ENCODE assay signal across 15 cellular contexts in the genomic region with DNA sequence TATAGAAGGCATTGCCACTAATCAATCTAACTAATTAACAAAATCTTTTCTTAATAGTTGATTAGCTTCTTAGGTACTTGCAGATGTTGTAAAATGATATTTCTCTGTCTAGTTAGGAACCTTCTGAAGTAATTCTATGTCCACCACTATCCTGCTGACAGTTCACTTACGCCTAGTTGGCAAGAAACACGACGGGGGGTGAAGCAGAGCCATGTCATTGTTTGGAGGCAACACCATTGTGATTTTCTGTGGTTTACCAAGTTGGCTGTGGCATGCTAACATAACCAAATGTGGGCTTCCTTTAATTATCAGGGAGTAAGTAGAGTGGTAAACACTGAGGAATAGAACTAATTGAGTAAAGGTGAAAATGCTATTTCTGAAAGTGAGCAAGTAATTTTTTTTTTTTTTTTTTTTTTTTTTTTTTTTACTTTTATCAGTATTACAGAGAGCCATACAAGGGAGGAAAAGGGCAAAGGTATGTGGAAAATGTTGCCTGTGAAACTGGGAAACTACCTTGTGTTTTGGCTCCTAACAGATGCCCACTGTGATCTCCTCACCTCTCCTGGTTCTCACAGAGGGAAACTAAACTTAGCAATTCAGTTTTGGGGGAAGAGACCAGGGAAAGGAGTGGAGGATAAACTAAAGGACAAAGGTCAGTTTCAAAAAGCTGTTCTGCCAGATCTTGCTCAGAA.
DNase-seq lines count a peak whose midpoint lies in the region; ATAC-seq lines count a peak whose summit lies in the region.
"Had no signal": no experiment of that assay in that cellular context is flagged by ENCODE, and none has a peak within 500 bp of the region (broad histone marks: within the 10 kb centered on the region; RNA-seq: fewer than 3 reads in every experiment).

No MANE protein-coding gene starts in this region.

- peaks cover 17% of the 10 kb centered on the region for H3K4me1 ChIP-seq in HUES48 (ENCODE audit: control insufficient read depth, insufficient read depth, low read length)

- no peak overlapping the region for H3K9ac ChIP-seq in HUES48 (ENCODE audit: low read depth, low read length)

- no peaks in the 10 kb centered on the region for H3K36me3 ChIP-seq in HUES48 (ENCODE audit: control insufficient read depth, insufficient read depth, low read length)

- DNase-seq in RPMI8226 (peak; percentile 33), kidney glomerular epithelial cell (lab: John Stamatoyannopoulos, UW) (peak; percentile 16), renal cortical epithelial cell (ENCODE audit: low read depth) (peak; percentile 83)
- DNase-seq: activated CD4-positive, alpha-beta T cell treated with anti-CD3 and anti-CD28 coated beads, Interleukin-2, amount 10 ng/mL, durations not matched to agents 7 days and 5 days; amygdala; dorsolateral prefrontal cortex; foreskin melanocyte; natural killer cell; NCI-H510A treated with DMSO at 0.1 percent for 48 hours; stimulated activated naive CD8-positive, alpha-beta T cell treated with anti-CD3 and anti-CD28 coated beads, Interleukin-15, amount 100 ng/mL, for 72 hours had no signal

- peak overlapping the region; percentile 69 for H3K27ac ChIP-seq in HUES48 (ENCODE audit: low read depth, low read length)
- H3K27ac ChIP-seq: dorsolateral prefrontal cortex had no signal

- no peak overlapping the region; the same call in 1 of the 2 replicates for H3K4me3 ChIP-seq in HUES48 (ENCODE audit: low read depth, low read length)
- H3K4me3 ChIP-seq: dorsolateral prefrontal cortex had no signal

- H3K27me3 ChIP-seq in HUES48 (ENCODE audit: control insufficient read depth, insufficient read depth, low read length), result no peaks in the 10 kb centered on the region

- no peaks in the 10 kb centered on the region for H3K9me3 ChIP-seq in HUES48 (ENCODE audit: control insufficient read depth, insufficient read depth, low read length)

- no peak for ATAC-seq in HG02840 (IDR thresholded peaks at IDR 0.05; ENCODE audit: low FRiP score, unreplicated experiment)
- ATAC-seq in GM18511 (IDR thresholded peaks at IDR 0.05; ENCODE audit: unreplicated experiment), result no peak
- ATAC-seq in GM18868 (IDR thresholded peaks at IDR 0.05; ENCODE audit: unreplicated experiment), result no peak
- no peak for ATAC-seq in HG02884 (IDR thresholded peaks at IDR 0.05; ENCODE audit: unreplicated experiment)
- ATAC-seq: natural killer cell; stimulated activated naive CD8-positive, alpha-beta T cell treated with anti-CD3 and anti-CD28 coated beads, Interleukin-15, amount 100 ng/mL, for 72 hours had no signal

Comparison
In these comparisons a context has a peak if more than half of its experiments do, and no peak if none do; other contexts are left out.
1. DNase-seq: peak in every context shown above with its lines; median percentile 83 in renal cortical epithelial cell; 33 in RPMI8226; 16 in kidney glomerular epithelial cell.